ENCODE assay signal across 14 cellular contexts in genomic region chr5:57824047-57824446, GRCh38.
DNase-seq lines count a peak whose midpoint lies in the region; TF ChIP-seq lines count a peak whose summit lies in the region.
"Had no signal": no experiment of that assay in that cellular context is flagged by ENCODE, and none has a peak within 500 bp of the region (broad histone marks: within the 10 kb centered on the region; RNA-seq: fewer than 3 reads in every experiment).

No MANE protein-coding gene starts in this region.

- CTCF ChIA-PET in GM10248 (lab: Yijun Ruan, JAX): interaction anchor here (1.0 to 1.4 kb wide), 2 partner anchors 10 to 15 kb away, joined by 3 read pairs; no protein-coding TSS in a partner anchor

- TF ChIP-seq CTCF in GM10248 (IDR thresholded peaks at IDR 0.05; ENCODE audit: control extremely low read depth, extremely low read depth, low read depth, missing control alignments): no peak

- DNase-seq in AG20443 (ENCODE audit: low spot score): peak; percentile 64
- DNase-seq in M059J (ENCODE audit: low read depth): peak; percentile 96
- DNase-seq in astrocyte of the hippocampus (ENCODE audit: low read depth, low spot score): peak; percentile 86
- peak; percentile 98 for DNase-seq in kidney tubule cell (ENCODE audit: low spot score)
- no peak for DNase-seq in NCI-H2196 treated with DMSO at 0.1 percent for 48 hours (lab: John Stamatoyannopoulos, UW; ENCODE audit: unreplicated experiment)
- no peak for DNase-seq in GM10248 (ENCODE audit: extremely low spot score)
- no peak for DNase-seq in globus pallidus (ENCODE audit: low spot score)
- DNase-seq in germinal center (ENCODE audit: low spot score): no peak
- DNase-seq: activated CD8-positive, alpha-beta memory T cell treated with anti-CD3 and anti-CD28 coated beads, Interleukin-2, amount 50 U/mL, for 4 hours; C1 segment of cervical spinal cord; GDM1; NCI-H526; SHP77 treated with DMSO at 0.1 percent for 48 hours; stimulated activated CD4-positive, alpha-beta T cell treated with anti-CD3 and anti-CD28 coated beads, Interleukin-2, amount 100 ng/mL, for 48 hours had no signal

- POLR2A ChIA-PET in GM10248 (lab: Yijun Ruan, JAX): no interaction called here

Comparison
In these comparisons a context has a peak if more than half of its experiments do, and no peak if none do; other contexts are left out.
1. DNase-seq: peak in AG20443 (single experiment), M059J (single experiment), astrocyte of the hippocampus (single experiment) and kidney tubule cell (single experiment); none in NCI-H2196 treated with DMSO at 0.1 percent for 48 hours (single experiment), GM10248 (single experiment), globus pallidus (single experiment) and germinal center (single experiment).